21 cellular contexts compared by ENCODE assay signal in genomic region chr7:7613210-7613609, GRCh38.
"Had no signal": no experiment of that assay in that cellular context is flagged by ENCODE, and none has a peak within 500 bp of the region (broad histone marks: within the 10 kb centered on the region; RNA-seq: fewer than 3 reads in every experiment).

No MANE protein-coding gene starts in this region.

- H3K27ac ChIP-seq: HL-60, RWPE1 had no signal

- H3K36me3 ChIP-seq: MG63 had no signal

- H3K4me3 ChIP-seq: MG63 had no signal

- FAIRE-seq: HTR-8/SVneo had no signal

- H3K9me3 ChIP-seq: MG63 had no signal

- DNase-seq: Karpas-422, KG1, MG63, NCI-H1092, NCI-H1105 treated with DMSO at 0.1 percent for 48 hours, NCI-H1436, NCI-H187, NCI-H2029, NCI-H2081 treated with DMSO at 0.1 percent for 48 hours, NCI-H2171, NCI-H226, NCI-H446, NCI-H510A, NCI-H524 treated with DMSO at 0.1 percent for 48 hours, NCI-H69, NCI-H774, SHP77 had no signal

- ATAC-seq: SK-N-SH treated with all-trans-retinoic acid at 6 μM for 48 hours had no signal

- H3K27me3 ChIP-seq: MG63 had no signal
